Comparison of ENCODE assay signal across 15 cellular contexts in genomic region chr11:72742522-72743320, GRCh38. TPM values are rescaled to one million over a fixed set of nuclear protein-coding genes. Genes with fewer than 3 reads are reported as not detected.
DNase-seq lines count a peak whose midpoint lies in the region; TF ChIP-seq lines count a peak whose summit lies in the region.
"Had no signal": no experiment of that assay in that cellular context is flagged by ENCODE, and none has a peak within 500 bp of the region (broad histone marks: within the 10 kb centered on the region; RNA-seq: fewer than 3 reads in every experiment).

No MANE protein-coding gene starts in this region.

- peaks cover 2% of the 10 kb centered on the region for H3K36me3 Mint-ChIP-seq in activated naive CD4-positive, alpha-beta T cell treated with anti-CD3 and anti-CD28 coated beads, Interleukin-2, amount 10 ng/mL, durations not matched to agents 7 days and 5 days
- H3K36me3 Mint-ChIP-seq in immature natural killer cell, result peaks cover 0 to under 1% (median 0%) of the 10 kb centered on the region in 3 donors

- peaks cover 56% of the 10 kb centered on the region for H3K4me1 Mint-ChIP-seq in activated naive CD4-positive, alpha-beta T cell treated with anti-CD3 and anti-CD28 coated beads, Interleukin-2, amount 10 ng/mL, durations not matched to agents 7 days and 5 days
- peaks cover 83% of the 10 kb centered on the region in 2 donors for H3K4me1 Mint-ChIP-seq in immature natural killer cell

- no peak for TF ChIP-seq CTCF in WERI-Rb-1 (IDR thresholded peaks at IDR 0.05; ENCODE audit: low read depth, low read length)

- no peaks in the 10 kb centered on the region for H3K9me3 Mint-ChIP-seq in activated naive CD4-positive, alpha-beta T cell treated with anti-CD3 and anti-CD28 coated beads, Interleukin-2, amount 10 ng/mL, durations not matched to agents 7 days and 5 days
- H3K9me3 Mint-ChIP-seq in immature natural killer cell, result no peaks in the 10 kb centered on the region

- H3K4me3 ChIP-seq in WERI-Rb-1 (ENCODE audit: low read depth, low read length), result no peak overlapping the region
- H3K4me3 ChIP-seq: gastrocnemius medialis had no signal

- no peaks in the 10 kb centered on the region for H3K27me3 Mint-ChIP-seq in activated naive CD4-positive, alpha-beta T cell treated with anti-CD3 and anti-CD28 coated beads, Interleukin-2, amount 10 ng/mL, durations not matched to agents 7 days and 5 days
- H3K27me3 Mint-ChIP-seq in immature natural killer cell (ENCODE audit: low read depth in 3 of 3), result peaks cover 13 to 26% (median 25%) of the 10 kb centered on the region in 3 donors

- H3K27ac ChIP-seq in WERI-Rb-1, result peak overlapping the region; percentile 86
- H3K27ac ChIP-seq in substantia nigra (ENCODE audit: low read depth, low read length, poor library complexity, severe bottlenecking), result peak overlapping the region; percentile 58

- H3K27ac Mint-ChIP-seq in activated naive CD4-positive, alpha-beta T cell treated with anti-CD3 and anti-CD28 coated beads, Interleukin-2, amount 10 ng/mL, durations not matched to agents 7 days and 5 days, result peak overlapping the region; percentile 8
- H3K27ac Mint-ChIP-seq in immature natural killer cell, result peak overlapping the region; percentile 99 to 100 (median 100)

- CTCF ChIA-PET in activated naive CD4-positive, alpha-beta T cell treated with anti-CD3 and anti-CD28 coated beads, Interleukin-2, amount 10 ng/mL, durations not matched to agents 7 days and 5 days (lab: Charles Lee), result interaction anchor here (1.0 to 1.8 kb wide), 2 partner anchors 10 to 17 kb away, joined by 3 to 8 read pairs; no protein-coding TSS in a partner anchor

- no peaks in the 10 kb centered on the region for H3K9me3 ChIP-seq in WERI-Rb-1 (ENCODE audit: severe bottlenecking)
- H3K9me3 ChIP-seq: gastrocnemius medialis had no signal

- no peaks in the 10 kb centered on the region for H3K27me3 ChIP-seq in WERI-Rb-1 (ENCODE audit: insufficient read depth, low read depth, severe bottlenecking)
- H3K27me3 ChIP-seq: gastrocnemius medialis had no signal

- DNase-seq in activated naive CD4-positive, alpha-beta T cell treated with anti-CD3 and anti-CD28 coated beads, Interleukin-2, amount 10 ng/mL, durations not matched to agents 7 days and 5 days, result no peak
- no peak for DNase-seq in activated naive CD4-positive, alpha-beta T cell treated with Interleukin-2 at 50 U/mL for 16 hours
- DNase-seq in WERI-Rb-1, result no peak
- no peak for DNase-seq in immature natural killer cell
- no peak for DNase-seq in substantia nigra (lab: John Stamatoyannopoulos, UW)
- DNase-seq in AG08395 (ENCODE audit: low spot score), result no peak
- no peak for DNase-seq in SK-N-DZ (ENCODE audit: low spot score)
- no peak for DNase-seq in NCI-H226
- DNase-seq: activated CD4-positive, alpha-beta T cell treated with anti-CD3 and anti-CD28 coated beads, Interleukin-2, amount 50 U/mL, for 4 hours; amniotic stem cell; effector CD4-positive, alpha-beta T cell; EL; gastrocnemius medialis; NCI-H1694 treated with DMSO at 0.1 percent for 48 hours; small intestine had no signal

- H3K36me3 ChIP-seq in WERI-Rb-1, result peaks cover 1% of the 10 kb centered on the region
- H3K36me3 ChIP-seq: gastrocnemius medialis had no signal

- no peak overlapping the region for H3K4me3 Mint-ChIP-seq in activated naive CD4-positive, alpha-beta T cell treated with anti-CD3 and anti-CD28 coated beads, Interleukin-2, amount 10 ng/mL, durations not matched to agents 7 days and 5 days
- peak overlapping the region; percentile 81 to 96 (median 90) for H3K4me3 Mint-ChIP-seq in immature natural killer cell

RNA-seq across cellular contexts. Expression of gene ARAP1, which starts 9.5 kb away (rescaled TPM):
- polyA plus RNA-seq in immature natural killer cell, result 10 to 100 TPM in 2 of 3 donors, 1 to 10 TPM in 1; 4.7 to 34.6 (median 16.4) TPM
- polyA plus RNA-seq in SK-N-DZ (2014; cell fraction: cytosol; rRNA removed), result 63.6 and 74.0 TPM in 2 replicates
- polyA plus RNA-seq in SK-N-DZ (2014; cell fraction: nucleus; rRNA removed), result 135 and 164 TPM in 2 replicates

RNA-seq across cellular contexts. Expression of gene STARD10, which starts 51.1 kb away (rescaled TPM):
- polyA plus RNA-seq in immature natural killer cell, result 10 to 100 TPM; 26.3 to 50.1 (median 35.6) TPM
- 30.0 and 37.8 TPM in 2 replicates for polyA plus RNA-seq in SK-N-DZ (2014; cell fraction: cytosol; rRNA removed)
- polyA plus RNA-seq in SK-N-DZ (2014; cell fraction: nucleus; rRNA removed), result 20.7 and 34.3 TPM in 2 replicates
